In genomic region chr10:6944450-6944849, GRCh38 we compare ENCODE assay signal across 8 cellular contexts.
"Had no signal": no experiment of that assay in that cellular context is flagged by ENCODE, and none has a peak within 500 bp of the region (broad histone marks: within the 10 kb centered on the region; RNA-seq: fewer than 3 reads in every experiment).

No MANE protein-coding gene starts in this region.

- H3K27ac ChIP-seq: HL-60, KMS-11 had no signal

- H3K9ac ChIP-seq: KMS-11 had no signal

- H3K4me2 ChIP-seq: KMS-11 had no signal

- ATAC-seq: HepG2 had no signal

- FAIRE-seq: HepG2, HTR-8/SVneo had no signal

- DNase-seq: IMR-90, Karpas-422, KBM-7, KG1 had no signal
